Comparison of ENCODE assay signal across 1 cellular context in genomic region chr3:14265246-14265962, GRCh38.
TF ChIP-seq lines count a peak whose summit lies in the region.

No MANE protein-coding gene starts in this region.

TF ChIP-seq in HepG2, 621 proteins besides CTCF, POLR2A, EP300 and RAD21 (continued from another document):
- no peak for TF ChIP-seq ZNF318 (CRISPR knock-in tag; IDR thresholded peaks at IDR 0.05)
